Comparison of ENCODE assay signal across 18 cellular contexts in genomic region chr14:75977544-75977943, GRCh38. TPM values are rescaled to one million over a fixed set of nuclear protein-coding genes. Genes with fewer than 3 reads are reported as not detected.
DNase-seq lines count a peak whose midpoint lies in the region; ATAC-seq and TF ChIP-seq lines count a peak whose summit lies in the region.
"Had no signal": no experiment of that assay in that cellular context is flagged by ENCODE, and none has a peak within 500 bp of the region (broad histone marks: within the 10 kb centered on the region; RNA-seq: fewer than 3 reads in every experiment).

No MANE protein-coding gene starts in this region.

- H2BK15ac ChIP-seq in IMR-90 (ENCODE audit: low read depth, low read length): no peak overlapping the region

- DNase-seq in IMR-90: no peak
- DNase-seq in iris pigment epithelial cell (ENCODE audit: low read depth): peak; percentile 30
- no peak for DNase-seq in thoracic aorta (ENCODE audit: low spot score)
- no peak for DNase-seq in effector CD4-positive, alpha-beta T cell
- DNase-seq in stimulated activated CD4-positive, alpha-beta T cell treated with anti-CD3 and anti-CD28 coated beads, Interleukin-15, amount 100 ng/mL, for 24 hours: no peak
- no peak for DNase-seq in SW480 (ENCODE audit: low spot score)
- DNase-seq: activated CD4-positive, alpha-beta T cell treated with anti-CD3 and anti-CD28 coated beads for 4 hours; COR-L47; cortex of kidney; MM.1S; natural killer cell; right lobe of liver; stimulated activated naive CD4-positive, alpha-beta T cell treated with Interleukin-2 at 50 U/mL for 16 hours; thyroid gland had no signal

- no peak overlapping the region for H3K18ac ChIP-seq in IMR-90 (ENCODE audit: low read depth, low read length)

- H3K4me1 Mint-ChIP-seq in activated T-helper 17 cell treated with anti-CD3 and anti-CD28 coated beads, Interleukin-2, amount 50 U/mL, for 72 hours: peaks cover 22% of the 10 kb centered on the region

- TF ChIP-seq POLR2A in IMR-90 (IDR thresholded peaks at IDR 0.05; ENCODE audit: low read depth, low read length): no peak

- H3K27me3 ChIP-seq in IMR-90 (ENCODE audit: control insufficient read depth, insufficient read depth, low read length): no peaks in the 10 kb centered on the region; the same call in none of the 2 replicates
- no peaks in the 10 kb centered on the region for H3K27me3 ChIP-seq in thoracic aorta (replicated peaks; ENCODE audit: insufficient read depth)
- H3K27me3 ChIP-seq: right lobe of liver, thyroid gland had no signal

- no peak overlapping the region for H3K4me2 ChIP-seq in IMR-90 (ENCODE audit: low read depth, low read length)

- no peak overlapping the region for H2AK5ac ChIP-seq in IMR-90 (ENCODE audit: low read depth, low read length)

- H3K27ac ChIP-seq in IMR-90 (ENCODE audit: insufficient read depth, low read length) (no peak overlapping the region), thoracic aorta (no peak overlapping the region)
- H3K27ac ChIP-seq: parathyroid adenoma, right lobe of liver, thyroid gland had no signal

- H3K36me3 Mint-ChIP-seq in activated T-helper 17 cell treated with anti-CD3 and anti-CD28 coated beads, Interleukin-2, amount 50 U/mL, for 72 hours (ENCODE audit: low read depth): no peaks in the 10 kb centered on the region
- H3K36me3 Mint-ChIP-seq: activated naive CD4-positive, alpha-beta T cell treated with anti-CD3 and anti-CD28 coated beads, Interleukin-2, amount 50 U/mL, for 72 hours; natural killer cell had no signal

- intact Hi-C loops in IMR-90 (cut with micrococcal nuclease): loop anchor here (1.0 kb wide), 2 partner anchors 71 to 263 kb away; no protein-coding TSS in a partner anchor

- no peak overlapping the region for H2BK120ac ChIP-seq in IMR-90 (ENCODE audit: low read depth, low read length)

- no CpG with 5 or more reads among the region's 5 CpGs for WGBS in IMR-90 (ENCODE audit: extremely low coverage in 2 of 2, insufficient read length in 1 of 2), 2 experiments

- H3K36me3 ChIP-seq in IMR-90 (ENCODE audit: control insufficient read depth, insufficient read depth, low read length) (no peaks in the 10 kb centered on the region), thoracic aorta (no peaks in the 10 kb centered on the region)
- H3K36me3 ChIP-seq: right lobe of liver, thyroid gland had no signal

- H3K9me3 ChIP-seq in IMR-90 (ENCODE audit: control insufficient read depth, insufficient read depth, low read length): no peaks in the 10 kb centered on the region
- H3K9me3 ChIP-seq in thoracic aorta: no peaks in the 10 kb centered on the region
- H3K9me3 ChIP-seq: right lobe of liver, thyroid gland had no signal

- BruUV-seq in IMR-90 (replicated peaks; lab: Mats Ljungman, UMichigan): no TSS peak

- peak overlapping the region; percentile 28 for H3K27ac Mint-ChIP-seq in activated T-helper 17 cell treated with anti-CD3 and anti-CD28 coated beads, Interleukin-2, amount 50 U/mL, for 72 hours
- H3K27ac Mint-ChIP-seq: activated naive CD4-positive, alpha-beta T cell treated with anti-CD3 and anti-CD28 coated beads, Interleukin-2, amount 50 U/mL, for 72 hours had no signal

- TF ChIP-seq CTCF in IMR-90 (conservative IDR thresholded peaks at IDR 0.05; ENCODE audit: low read depth, low read length) (no peak), thoracic aorta (IDR thresholded peaks at IDR 0.05) (no peak)

- H3K79me1 ChIP-seq in IMR-90 (ENCODE audit: low read depth in 1 of 2, low read length in 2 of 2): no peaks in the 10 kb centered on the region

- no peak for TF ChIP-seq RAD21 in IMR-90 (IDR thresholded peaks at IDR 0.05; ENCODE audit: low read length)

- no peak overlapping the region for H3K9ac ChIP-seq in IMR-90 (ENCODE audit: low read depth, low read length)
- H3K9ac ChIP-seq: parathyroid adenoma had no signal

- no peak overlapping the region for H2AFZ ChIP-seq in IMR-90 (replicated peaks; ENCODE audit: low read length, poor library complexity)
- H2AFZ ChIP-seq: parathyroid adenoma had no signal

- no peak overlapping the region for H2BK5ac ChIP-seq in IMR-90 (ENCODE audit: low read depth, low read length, poor library complexity, severe bottlenecking)

- in situ Hi-C loops in IMR-90 (cut with MboI; ENCODE audit: low sequenced_read_pairs): loop anchor here (25.0 kb wide), 1 partner anchor 1085 kb away; no protein-coding TSS in a partner anchor

- CTCF ChIA-PET in IMR-90 (lab: Yijun Ruan, JAX): interaction anchor here (0.7 to 1.1 kb wide), 5 partner anchors 71 to 400 kb away, joined by 3 to 6 read pairs (median 4); no protein-coding TSS in a partner anchor

- no peak overlapping the region for H3K4me3 Mint-ChIP-seq in activated T-helper 17 cell treated with anti-CD3 and anti-CD28 coated beads, Interleukin-2, amount 50 U/mL, for 72 hours
- H3K4me3 Mint-ChIP-seq: natural killer cell had no signal

- H4K8ac ChIP-seq in IMR-90 (ENCODE audit: low read depth in 2 of 2, low read length in 2 of 2): no peak overlapping the region

- no peak overlapping the region for H2AK9ac ChIP-seq in IMR-90 (replicated peaks; ENCODE audit: low read depth, low read length, poor library complexity)

- no peak overlapping the region for H2BK20ac ChIP-seq in IMR-90 (ENCODE audit: low read depth, low read length)

- no peaks in the 10 kb centered on the region for H3K9me3 Mint-ChIP-seq in activated T-helper 17 cell treated with anti-CD3 and anti-CD28 coated beads, Interleukin-2, amount 50 U/mL, for 72 hours
- H3K9me3 Mint-ChIP-seq: activated naive CD4-positive, alpha-beta T cell treated with anti-CD3 and anti-CD28 coated beads, Interleukin-2, amount 50 U/mL, for 72 hours; natural killer cell had no signal

- H4K5ac ChIP-seq in IMR-90 (ENCODE audit: low read depth, low read length): no peak overlapping the region

- H3K56ac ChIP-seq in IMR-90 (ENCODE audit: extremely low read depth, insufficient read depth, low read length): no peak overlapping the region

- POLR2A ChIA-PET in IMR-90 (lab: Charles Lee; ENCODE audit: unreplicated experiment): interaction anchor here (0.5 kb wide), 1 partner anchor 62 kb away, joined by 10 read pairs; no protein-coding TSS in a partner anchor

- no peak overlapping the region for H4K91ac ChIP-seq in IMR-90 (ENCODE audit: insufficient read depth, low read depth, low read length)

- H3K4ac ChIP-seq in IMR-90 (ENCODE audit: low read depth, low read length): no peak overlapping the region

- dilution Hi-C loops in IMR-90 (cut with HindIII; ENCODE audit: low sequenced_read_pairs, unreplicated experiment): no loop called here

- H3K14ac ChIP-seq in IMR-90 (replicated peaks; ENCODE audit: low read depth, low read length): no peak overlapping the region

- H4K20me1 ChIP-seq in IMR-90 (ENCODE audit: insufficient read depth, low read length): no peaks in the 10 kb centered on the region

- ATAC-seq in IMR-90 (ENCODE audit: low read depth) (no peak), thoracic aorta (ENCODE audit: insufficient number of reproducible peaks, low FRiP score, low read depth) (no peak), GM21737 (IDR thresholded peaks at IDR 0.05; ENCODE audit: unreplicated experiment) (no peak)
- ATAC-seq in activated T-helper 17 cell treated with anti-CD3 and anti-CD28 coated beads, Interleukin-2, amount 50 U/mL, for 72 hours (replicated peaks): no peak
- ATAC-seq: activated naive CD4-positive, alpha-beta T cell treated with anti-CD3 and anti-CD28 coated beads, Interleukin-2, amount 50 U/mL, for 72 hours; natural killer cell had no signal

- no peaks in the 10 kb centered on the region for H3K27me3 Mint-ChIP-seq in activated T-helper 17 cell treated with anti-CD3 and anti-CD28 coated beads, Interleukin-2, amount 50 U/mL, for 72 hours

- no peak overlapping the region for H3K23ac ChIP-seq in IMR-90 (ENCODE audit: low read depth, low read length)

- no peak overlapping the region for H3K4me3 ChIP-seq in IMR-90 (ENCODE audit: insufficient read depth, low read depth, low read length)
- H3K4me3 ChIP-seq in thoracic aorta: peak overlapping the region; percentile 17
- H3K4me3 ChIP-seq: right lobe of liver, thyroid gland had no signal

- H3K4me1 ChIP-seq in IMR-90 (ENCODE audit: control insufficient read depth, insufficient read depth, low read length) (peaks cover 7% of the 10 kb centered on the region; the same call in 1 of the 2 replicates), thoracic aorta (ENCODE audit: control insufficient read depth in 1 of 2, low read depth in 2 of 2) (peaks cover 12 to 52% of the 10 kb centered on the region in 2 donors)

- no peaks in the 10 kb centered on the region for H3K9me1 ChIP-seq in IMR-90 (ENCODE audit: insufficient read depth, low read length)

TF ChIP-seq in IMR-90, 13 proteins besides CTCF, POLR2A, EP300 and RAD21:
- TF ChIP-seq MXI1 (IDR thresholded peaks at IDR 0.05; ENCODE audit: borderline replicate concordance, low read depth, low read length): no peak
- TF ChIP-seq CEBPB (IDR thresholded peaks at IDR 0.05; ENCODE audit: low read depth, low read length): peak; percentile 74

RNA-seq across cellular contexts. Expression of gene TGFB3, which starts 4.3 kb away (rescaled TPM):
- total RNA-seq in IMR-90 (2012; rRNA removed): 2.2 and 3.1 TPM in 2 replicates
- 3.7 and 4.3 TPM in 2 replicates for polyA plus RNA-seq in IMR-90 (2012; rRNA removed)
- polyA plus RNA-seq in IMR-90 (2012; cell fraction: cytosol; rRNA removed): 2.1 and 3.2 TPM in 2 replicates
- polyA plus RNA-seq in IMR-90 (2012; cell fraction: nucleus; rRNA removed; ENCODE audit: low replicate concordance): 8.5 and 13.2 TPM in 2 replicates
- total RNA-seq in activated T-helper 17 cell treated with anti-CD3 and anti-CD28 coated beads, Interleukin-2, amount 50 U/mL, for 72 hours: 1 to 10 TPM; 2.0 to 2.2 TPM
- 10 to 100 TPM; 46.4 to 67.1 TPM for total RNA-seq in thoracic aorta

RNA-seq across cellular contexts. Expression of gene IFT43, which starts 8.0 kb away (rescaled TPM):
- 29.4 and 41.4 TPM in 2 replicates for total RNA-seq in IMR-90 (2012; rRNA removed)
- polyA plus RNA-seq in IMR-90 (2012; rRNA removed): 41.4 and 43.2 TPM in 2 replicates
- polyA plus RNA-seq in IMR-90 (2012; cell fraction: cytosol; rRNA removed): 33.4 and 43.4 TPM in 2 replicates
- 32.3 and 52.8 TPM in 2 replicates for polyA plus RNA-seq in IMR-90 (2012; cell fraction: nucleus; rRNA removed; ENCODE audit: low replicate concordance)
- 1 to 10 TPM; 5.7 to 7.2 TPM for total RNA-seq in activated T-helper 17 cell treated with anti-CD3 and anti-CD28 coated beads, Interleukin-2, amount 50 U/mL, for 72 hours
- 10 to 100 TPM; 27.5 to 80.8 TPM for total RNA-seq in thoracic aorta

Comparison
In these comparisons a context has a peak if more than half of its experiments do, and no peak if none do; other contexts are left out.
1. RNA of gene TGFB3, which starts 4.3 kb away (total RNA-seq): 46.4 to 67.1 TPM in thoracic aorta; 2.0 to 2.2 TPM in activated T-helper 17 cell treated with anti-CD3 and anti-CD28 coated beads, Interleukin-2, amount 50 U/mL, for 72 hours and 2.2 to 3.1 TPM in IMR-90; every median in the first group is over 10 times any median in the second.